ENCODE assay signal across 19 cellular contexts in genomic region chr5:149767278-149767550, GRCh38. TPM values are rescaled to one million over a fixed set of nuclear protein-coding genes. Genes with fewer than 3 reads are reported as not detected.
A peak's percentile ranks its signal among the peaks of the same experiment; 100 is the strongest.
DNase-seq lines count a peak whose midpoint lies in the region; ATAC-seq and TF ChIP-seq lines count a peak whose summit lies in the region.
"Had no signal": no experiment of that assay in that cellular context is flagged by ENCODE, and none has a peak within 500 bp of the region (broad histone marks: within the 10 kb centered on the region; RNA-seq: fewer than 3 reads in every experiment).

No MANE protein-coding gene starts in this region.

- intact Hi-C loops in left ventricle myocardium inferior (cut with micrococcal nuclease): no loop called here
- intact Hi-C loops in left cardiac atrium (cut with DNase I): no loop called here

- DNase-seq in left ventricle myocardium inferior (no peak), left cardiac atrium (no peak), SK-MEL-5 (ENCODE audit: low read depth, low spot score) (peak; percentile 12), foreskin melanocyte (peak; percentile 57), HK-2 (ENCODE audit: unreplicated experiment) (no peak)
- DNase-seq in activated CD4-positive, alpha-beta T cell treated with anti-CD3 and anti-CD28 coated beads, Interleukin-2, amount 10 ng/mL, durations not matched to agents 7 days and 5 days: no peak
- DNase-seq: 8988T; Calu3; CD4-positive, alpha-beta memory T cell; DMS79 treated with DMSO at 0.1 percent for 48 hours; GF-D8; GOT3; H7; HFFc6 had no signal

- no peaks in the 10 kb centered on the region for H3K27me3 ChIP-seq in left ventricle myocardium inferior (ENCODE audit: low read depth)
- H3K27me3 ChIP-seq: BLaER1 had no signal

- TF ChIP-seq CTCF in left ventricle myocardium inferior (IDR thresholded peaks at IDR 0.05; ENCODE audit: borderline replicate concordance): no peak

- H3K36me3 ChIP-seq in left ventricle myocardium inferior: no peaks in the 10 kb centered on the region

- in situ Hi-C loops in SK-MEL-5 (cut with HindIII; ENCODE audit: low pct_unique_long_range_greater_than_20kb, low sequenced_read_pairs): no loop called here

- H3K4me3 ChIP-seq in left ventricle myocardium inferior: peak overlapping the region; percentile 19
- H3K4me3 ChIP-seq: BLaER1 had no signal

- H3K4me3 Mint-ChIP-seq in activated CD4-positive, alpha-beta T cell treated with anti-CD3 and anti-CD28 coated beads, Interleukin-2, amount 10 ng/mL, durations not matched to agents 7 days and 5 days: no peak overlapping the region
- H3K4me3 Mint-ChIP-seq: CD14-positive monocyte; CD4-positive, alpha-beta memory T cell; HFFc6 had no signal

- no peaks in the 10 kb centered on the region for H3K4me1 Mint-ChIP-seq in activated CD4-positive, alpha-beta T cell treated with anti-CD3 and anti-CD28 coated beads, Interleukin-2, amount 10 ng/mL, durations not matched to agents 7 days and 5 days

- CTCF ChIA-PET in activated CD4-positive, alpha-beta T cell treated with anti-CD3 and anti-CD28 coated beads, Interleukin-2, amount 10 ng/mL, durations not matched to agents 7 days and 5 days (lab: Charles Lee): no interaction called here

- peaks cover 3% of the 10 kb centered on the region for H3K36me3 Mint-ChIP-seq in activated CD4-positive, alpha-beta T cell treated with anti-CD3 and anti-CD28 coated beads, Interleukin-2, amount 10 ng/mL, durations not matched to agents 7 days and 5 days (ENCODE audit: low read depth)

- no peak for ATAC-seq in left cardiac atrium
- no peak for ATAC-seq in activated CD4-positive, CD25-positive, alpha-beta regulatory T cell treated with anti-CD3 and anti-CD28 coated beads, Interleukin-2, amount 50 U/mL, for 24 hours
- ATAC-seq: HCT116, HepG2 had no signal

- H3K27ac ChIP-seq in left ventricle myocardium inferior (replicated peaks): peak overlapping the region; percentile 85
- H3K27ac ChIP-seq: BLaER1 had no signal

- peaks cover 10% of the 10 kb centered on the region for H3K9me3 ChIP-seq in left ventricle myocardium inferior (replicated peaks)

- peaks cover 6% of the 10 kb centered on the region for H3K9me3 Mint-ChIP-seq in activated CD4-positive, alpha-beta T cell treated with anti-CD3 and anti-CD28 coated beads, Interleukin-2, amount 10 ng/mL, durations not matched to agents 7 days and 5 days

- H3K4me1 ChIP-seq in left ventricle myocardium inferior: peaks cover 97% of the 10 kb centered on the region
- H3K4me1 ChIP-seq: BLaER1 had no signal

- POLR2A ChIA-PET in activated CD4-positive, alpha-beta T cell treated with anti-CD3 and anti-CD28 coated beads, Interleukin-2, amount 10 ng/mL, durations not matched to agents 7 days and 5 days (lab: Charles Lee): interaction anchor here (1.1 kb wide), 1 partner anchor 100 kb away, joined by 3 read pairs; no protein-coding TSS in a partner anchor

- no peaks in the 10 kb centered on the region for H3K27me3 Mint-ChIP-seq in activated CD4-positive, alpha-beta T cell treated with anti-CD3 and anti-CD28 coated beads, Interleukin-2, amount 10 ng/mL, durations not matched to agents 7 days and 5 days
- H3K27me3 Mint-ChIP-seq: CD4-positive, alpha-beta memory T cell had no signal

- H3K27ac Mint-ChIP-seq in activated CD4-positive, alpha-beta T cell treated with anti-CD3 and anti-CD28 coated beads, Interleukin-2, amount 10 ng/mL, durations not matched to agents 7 days and 5 days: no peak overlapping the region
- H3K27ac Mint-ChIP-seq: CD4-positive, alpha-beta memory T cell; HFFc6 had no signal

RNA-seq across cellular contexts. Expression of gene PPARGC1B, which starts 37.1 kb away (rescaled TPM):
- total RNA-seq in left ventricle myocardium inferior (28.4 TPM), left cardiac atrium (10 to 100 TPM; 11.8 to 12.5 TPM)
- 2.2 and 2.3 TPM in 2 replicates for total RNA-seq in SK-MEL-5 (2014; rRNA removed; shearing (Covaris generic))
- polyA plus RNA-seq in SK-MEL-5 (2015; cell fraction: cytosol; rRNA removed): 4.0 and 5.5 TPM in 2 replicates
- polyA plus RNA-seq in SK-MEL-5 (2015; cell fraction: nucleus; rRNA removed): 15.3 TPM in 2 replicates
- total RNA-seq in activated CD4-positive, alpha-beta T cell treated with anti-CD3 and anti-CD28 coated beads, Interleukin-2, amount 10 ng/mL, durations not matched to agents 7 days and 5 days: 1 to 10 TPM; 3.6 TPM

Comparison
In these comparisons a context has a peak if more than half of its experiments do, and no peak if none do; other contexts are left out.
1. DNase-seq: peak in SK-MEL-5 (single experiment) and foreskin melanocyte (single experiment); none in left ventricle myocardium inferior (single experiment), left cardiac atrium (single experiment), HK-2 (single experiment) and activated CD4-positive, alpha-beta T cell treated with anti-CD3 and anti-CD28 coated beads, Interleukin-2, amount 10 ng/mL, durations not matched to agents 7 days and 5 days (single experiment).